In genomic region chr17:8124350-8125195, GRCh38 we compare ENCODE assay signal across 8 cellular contexts.
DNase-seq lines count a peak whose midpoint lies in the region; ATAC-seq and TF ChIP-seq lines count a peak whose summit lies in the region.

No MANE protein-coding gene starts in this region.

- no peaks in the 10 kb centered on the region for H3K36me3 Mint-ChIP-seq in nephron (ENCODE audit: low read depth)

- no peak overlapping the region for H3K27ac Mint-ChIP-seq in nephron

- ATAC-seq in GM19467 (IDR thresholded peaks at IDR 0.05; ENCODE audit: unreplicated experiment) = no peak
- no peak for ATAC-seq in GM18907 (IDR thresholded peaks at IDR 0.05; ENCODE audit: unreplicated experiment)
- ATAC-seq in HG03521 (IDR thresholded peaks at IDR 0.05; ENCODE audit: unreplicated experiment) = no peak

- peak; percentile 76 for DNase-seq in NCI-H82 (lab: John Stamatoyannopoulos, UW)
- DNase-seq in NCI-H82 treated with DMSO at 0.1 percent for 48 hours (lab: John Stamatoyannopoulos, UW; ENCODE audit: unreplicated experiment) = no peak
- DNase-seq in OCI-M1 (lab: John Stamatoyannopoulos, UW) = peak; percentile 77
- DNase-seq in cerebellar cortex (ENCODE audit: low spot score) = peak; percentile 58

- H3K4me3 Mint-ChIP-seq in nephron = peak overlapping the region; percentile 87 to 90 (median 89)

- peaks cover 77% of the 10 kb centered on the region for H3K27me3 Mint-ChIP-seq in nephron (ENCODE audit: low read depth)

- H3K4me1 Mint-ChIP-seq in nephron = peaks cover 55% of the 10 kb centered on the region

- H3K9me3 Mint-ChIP-seq in nephron = no peaks in the 10 kb centered on the region

- TF ChIP-seq CTCF in nephron (IDR thresholded peaks at IDR 0.05; ENCODE audit: unreplicated experiment in 3 of 3) = no peak
